Comparison of ENCODE assay signal across 1 cellular context in the genomic region with DNA sequence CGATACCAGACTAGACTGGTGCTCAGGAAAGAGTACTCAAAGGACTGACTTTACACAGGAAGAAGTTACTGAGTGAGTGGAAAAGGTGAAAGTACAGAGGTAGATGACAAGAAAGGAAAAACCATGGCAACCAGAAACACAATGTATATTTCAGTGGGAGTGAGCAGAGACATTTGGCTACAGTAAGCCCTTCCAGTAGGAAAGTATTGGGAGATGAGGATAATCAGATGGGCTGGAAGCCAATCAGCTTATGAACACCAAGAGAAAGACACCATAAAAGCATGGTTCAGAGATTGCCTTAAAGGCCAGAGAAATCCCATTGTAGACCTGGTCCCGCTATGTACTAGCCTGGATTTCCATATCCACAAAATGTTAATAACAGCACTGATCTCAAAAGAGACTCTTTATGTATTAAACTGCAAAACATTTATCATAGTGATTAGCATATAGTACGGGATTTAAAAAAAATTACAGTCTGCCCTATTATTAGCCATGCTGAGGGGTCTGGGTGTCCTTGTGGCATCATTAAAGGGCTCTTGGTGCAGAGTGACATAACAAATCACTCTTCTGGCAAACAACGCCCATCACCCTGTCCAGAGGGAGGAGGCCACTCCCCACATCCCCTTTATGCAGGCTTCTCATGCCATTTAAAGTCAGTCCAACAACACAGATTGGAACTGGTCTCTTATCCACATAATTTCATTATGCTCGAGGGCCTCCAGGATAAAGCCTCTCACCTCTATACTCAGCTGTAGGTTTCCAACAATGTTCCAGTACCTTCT.
A peak's percentile ranks its signal among the peaks of the same experiment; 100 is the strongest.
TF ChIP-seq lines count a peak whose summit lies in the region.

No MANE protein-coding gene starts in this region.

TF ChIP-seq in K562, 482 proteins besides CTCF, POLR2A, EP300 and RAD21:
- TF ChIP-seq, protein P1, sequence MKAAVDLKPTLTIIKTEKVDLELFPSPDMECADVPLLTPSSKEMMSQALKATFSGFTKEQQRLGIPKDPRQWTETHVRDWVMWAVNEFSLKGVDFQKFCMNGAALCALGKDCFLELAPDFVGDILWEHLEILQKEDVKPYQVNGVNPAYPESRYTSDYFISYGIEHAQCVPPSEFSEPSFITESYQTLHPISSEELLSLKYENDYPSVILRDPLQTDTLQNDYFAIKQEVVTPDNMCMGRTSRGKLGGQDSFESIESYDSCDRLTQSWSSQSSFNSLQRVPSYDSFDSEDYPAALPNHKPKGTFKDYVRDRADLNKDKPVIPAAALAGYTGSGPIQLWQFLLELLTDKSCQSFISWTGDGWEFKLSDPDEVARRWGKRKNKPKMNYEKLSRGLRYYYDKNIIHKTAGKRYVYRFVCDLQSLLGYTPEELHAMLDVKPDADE (conservative IDR thresholded peaks at IDR 0.05; ENCODE audit: control insufficient read depth, low read depth, low read length) = no peak
- TF ChIP-seq TAL1 (IDR thresholded peaks at IDR 0.05) (no peak), TGIF2 (CRISPR knock-in tag; IDR thresholded peaks at IDR 0.05) (no peak), NFIC (IDR thresholded peaks at IDR 0.05) (0 out of 2 replicates have a peak, but pooled peaks have one; percentile 42)
- TF ChIP-seq, protein P2, sequence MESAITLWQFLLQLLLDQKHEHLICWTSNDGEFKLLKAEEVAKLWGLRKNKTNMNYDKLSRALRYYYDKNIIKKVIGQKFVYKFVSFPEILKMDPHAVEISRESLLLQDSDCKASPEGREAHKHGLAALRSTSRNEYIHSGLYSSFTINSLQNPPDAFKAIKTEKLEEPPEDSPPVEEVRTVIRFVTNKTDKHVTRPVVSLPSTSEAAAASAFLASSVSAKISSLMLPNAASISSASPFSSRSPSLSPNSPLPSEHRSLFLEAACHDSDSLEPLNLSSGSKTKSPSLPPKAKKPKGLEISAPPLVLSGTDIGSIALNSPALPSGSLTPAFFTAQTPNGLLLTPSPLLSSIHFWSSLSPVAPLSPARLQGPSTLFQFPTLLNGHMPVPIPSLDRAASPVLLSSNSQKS (CRISPR knock-in tag; IDR thresholded peaks at IDR 0.05) = no peak
TF ChIP-seq in K562: peak in this region for 1.
